ENCODE assay signal across 14 cellular contexts in the genomic region with DNA sequence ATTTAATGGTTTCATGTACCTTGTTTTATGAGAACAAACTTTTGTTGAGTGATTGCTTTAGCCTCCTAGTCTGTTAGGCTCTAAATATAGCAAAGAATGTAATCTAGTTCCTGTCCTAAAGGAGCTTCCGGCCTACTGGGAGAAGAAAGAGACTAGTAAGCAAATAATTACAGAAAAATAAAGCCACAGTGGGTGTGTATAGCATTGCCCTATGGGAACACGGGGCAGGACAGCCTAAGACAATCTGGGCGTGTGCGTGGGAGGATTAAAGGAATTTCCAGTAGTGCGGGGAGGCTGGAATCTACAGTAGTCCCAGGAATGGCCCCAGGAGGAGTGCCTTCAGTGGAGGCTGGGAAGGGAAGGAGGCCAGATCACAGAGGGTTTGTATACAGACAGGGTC.
DNase-seq lines count a peak whose midpoint lies in the region; ATAC-seq and TF ChIP-seq lines count a peak whose summit lies in the region.
"Had no signal": no experiment of that assay in that cellular context is flagged by ENCODE, and none has a peak within 500 bp of the region (broad histone marks: within the 10 kb centered on the region; RNA-seq: fewer than 3 reads in every experiment).

No MANE protein-coding gene starts in this region.

- H3K36me3 ChIP-seq in SK-N-MC (ENCODE audit: insufficient read depth, low read length) = no peaks in the 10 kb centered on the region
- H3K36me3 ChIP-seq in heart left ventricle = no peaks in the 10 kb centered on the region
- H3K36me3 ChIP-seq: cardiac muscle cell, lower lobe of right lung, suprapubic skin had no signal

- intact Hi-C loops in heart left ventricle (cut with DNase I) = no loop called here

- H3K9me3 Mint-ChIP-seq in activated naive CD4-positive, alpha-beta T cell treated with anti-CD3 and anti-CD28 coated beads, Interleukin-2, amount 50 U/mL, for 72 hours = peaks cover 0 to under 1% of the 10 kb centered on the region in 2 donors
- H3K9me3 Mint-ChIP-seq: activated T-helper 1 cell treated with anti-CD3 and anti-CD28 coated beads, Interleukin-12 subunit alpha, Interleukin-12 subunit beta, Interleukin-2, Interleukin-4 antibody, amounts not matched to agents 30 ng/mL and 10 ng/mL and 1 ng/mL, durations not matched to agents 14 hours and 24 hours and 36 hours had no signal

- peak overlapping the region; percentile 96 for H3K27ac ChIP-seq in SK-N-MC
- H3K27ac ChIP-seq in heart left ventricle = peak overlapping the region in 9 of 12 donors; percentile 17 to 76 (median 47)
- H3K27ac ChIP-seq: cardiac muscle cell, KMS-11, lower lobe of right lung, suprapubic skin had no signal

- no peaks in the 10 kb centered on the region for H3K27me3 ChIP-seq in heart left ventricle
- H3K27me3 ChIP-seq: cardiac muscle cell, suprapubic skin had no signal

- H3K9ac ChIP-seq in SK-N-MC (ENCODE audit: insufficient read length) = peak overlapping the region; percentile 37
- H3K9ac ChIP-seq: KMS-11 had no signal

- WGBS in heart left ventricle, 4 donors = 30 to 51% (median 37%) methylated on average over 5 of the region's 5 CpGs

- TF ChIP-seq CTCF in heart left ventricle (IDR thresholded peaks at IDR 0.05) = no peak

- no peaks in the 10 kb centered on the region for H3K9me3 ChIP-seq in SK-N-MC (ENCODE audit: low read depth, low read length)
- H3K9me3 ChIP-seq in heart left ventricle = peaks cover 0 to 2% (median 0%) of the 10 kb centered on the region in 12 donors
- H3K9me3 ChIP-seq: lower lobe of right lung, suprapubic skin had no signal

- peak overlapping the region; percentile 48 for H3K4me3 ChIP-seq in SK-N-MC
- no peak overlapping the region for H3K4me3 ChIP-seq in heart left ventricle
- H3K4me3 ChIP-seq: cardiac muscle cell, lower lobe of right lung, suprapubic skin had no signal

- H3K27ac Mint-ChIP-seq in activated naive CD4-positive, alpha-beta T cell treated with anti-CD3 and anti-CD28 coated beads, Interleukin-2, amount 50 U/mL, for 72 hours = peak overlapping the region in 1 of 2 donors; percentile 41
- H3K27ac Mint-ChIP-seq: activated T-helper 1 cell treated with anti-CD3 and anti-CD28 coated beads, Interleukin-12 subunit alpha, Interleukin-12 subunit beta, Interleukin-2, Interleukin-4 antibody, amounts not matched to agents 30 ng/mL and 10 ng/mL and 1 ng/mL, durations not matched to agents 14 hours and 24 hours and 36 hours; B cell had no signal

- no peaks in the 10 kb centered on the region for H3K36me3 Mint-ChIP-seq in activated naive CD4-positive, alpha-beta T cell treated with anti-CD3 and anti-CD28 coated beads, Interleukin-2, amount 50 U/mL, for 72 hours

- ATAC-seq in heart left ventricle (peak; percentile 63 to 83 (median 76)), HG03196 (IDR thresholded peaks at IDR 0.05; ENCODE audit: unreplicated experiment) (no peak), HG02610 (IDR thresholded peaks at IDR 0.05; ENCODE audit: unreplicated experiment) (no peak)
- no peak for ATAC-seq in activated naive CD4-positive, alpha-beta T cell treated with anti-CD3 and anti-CD28 coated beads, Interleukin-2, amount 50 U/mL, for 72 hours

- H3K4me1 ChIP-seq in heart left ventricle = peaks cover 0 to 34% (median 15%) of the 10 kb centered on the region in 12 donors

- peak; percentile 21 for DNase-seq in ELF-1 (ENCODE audit: low read depth, low spot score)
- peak; percentile 51 for DNase-seq in SK-N-MC (ENCODE audit: low read depth, low spot score)
- peak in 4 of 5 donors; percentile 38 to 59 (median 42) for DNase-seq in heart left ventricle
- DNase-seq in non-pigmented ciliary epithelial cell (ENCODE audit: low read depth) = peak; percentile 48
- DNase-seq in stimulated activated CD4-positive, alpha-beta T cell treated with anti-CD3 and anti-CD28 coated beads, Interleukin-4, amount 100 ng/mL, for 24 hours = no peak
- DNase-seq in activated naive CD4-positive, alpha-beta T cell treated with anti-CD3 and anti-CD28 coated beads, Interleukin-2, amount 50 U/mL, for 72 hours (ENCODE audit: low spot score in 2 of 2) = no peak
- DNase-seq: lower lobe of right lung had no signal

- TF ChIP-seq POLR2A in heart left ventricle (IDR thresholded peaks at IDR 0.05) = no peak

Comparison
In these comparisons a context has a peak if more than half of its experiments do, and no peak if none do; other contexts are left out.
1. DNase-seq: peak in ELF-1 (single experiment), SK-N-MC (single experiment), heart left ventricle (4 of 5) and non-pigmented ciliary epithelial cell (single experiment); none in stimulated activated CD4-positive, alpha-beta T cell treated with anti-CD3 and anti-CD28 coated beads, Interleukin-4, amount 100 ng/mL, for 24 hours (single experiment) and activated naive CD4-positive, alpha-beta T cell treated with anti-CD3 and anti-CD28 coated beads, Interleukin-2, amount 50 U/mL, for 72 hours (0 of 2).
2. ATAC-seq: peak in heart left ventricle (4 of 4); none in HG03196 (single experiment), activated naive CD4-positive, alpha-beta T cell treated with anti-CD3 and anti-CD28 coated beads, Interleukin-2, amount 50 U/mL, for 72 hours (0 of 2) and HG02610 (single experiment).